Comparison of ENCODE assay signal across 22 cellular contexts in genomic region chr14:65772901-65773574, GRCh38.
DNase-seq lines count a peak whose midpoint lies in the region; ATAC-seq and TF ChIP-seq lines count a peak whose summit lies in the region.
"Had no signal": no experiment of that assay in that cellular context is flagged by ENCODE, and none has a peak within 500 bp of the region (broad histone marks: within the 10 kb centered on the region; RNA-seq: fewer than 3 reads in every experiment).

No MANE protein-coding gene starts in this region.

- no peaks in the 10 kb centered on the region for H3K36me3 Mint-ChIP-seq in HFFc6 (ENCODE audit: low read depth)
- H3K36me3 Mint-ChIP-seq: CD14-positive monocyte had no signal

- no peaks in the 10 kb centered on the region for H3K9me3 ChIP-seq in SJCRH30 (replicated peaks)

- H3K27ac Mint-ChIP-seq in HFFc6, result no peak overlapping the region
- H3K27ac Mint-ChIP-seq: activated CD4-positive, alpha-beta T cell treated with anti-CD3 and anti-CD28 coated beads for 36 hours; CD14-positive monocyte; nephron had no signal

- H3K9me3 Mint-ChIP-seq in HFFc6, result no peaks in the 10 kb centered on the region
- H3K9me3 Mint-ChIP-seq: nephron had no signal

- H3K4me1 ChIP-seq in SJCRH30, result no peaks in the 10 kb centered on the region

- no peaks in the 10 kb centered on the region for H3K27me3 ChIP-seq in SJCRH30

- H3K36me3 ChIP-seq in SJCRH30, result no peaks in the 10 kb centered on the region

- DNase-seq in MV-4-11 (lab: John Stamatoyannopoulos, UW) (peak; percentile 65), medulla oblongata (ENCODE audit: extremely low spot score) (peak; percentile 11), SJCRH30 (no peak), HFFc6 (no peak)
- DNase-seq in activated CD4-positive, CD25-positive, alpha-beta regulatory T cell (lab: John Stamatoyannopoulos, UW), result no peak
- DNase-seq: activated CD4-positive, alpha-beta T cell treated with anti-CD3 and anti-CD28 coated beads for 36 hours; activated CD8-positive, alpha-beta memory T cell treated with anti-CD3 and anti-CD28 coated beads, Interleukin-2, amount 50 U/mL, for 4 hours; activated gamma-delta T cell; foreskin fibroblast; hippocampal formation; mammary epithelial cell; MM.1S; NCI-H2029 treated with DMSO at 0.1 percent for 48 hours; NCI-H510A; SHP77 treated with DMSO at 0.1 percent for 48 hours; stimulated activated naive CD4-positive, alpha-beta T cell; trophoblast cell had no signal

- ATAC-seq in GM18858 (IDR thresholded peaks at IDR 0.05; ENCODE audit: unreplicated experiment), result no peak
- ATAC-seq: activated CD4-positive, alpha-beta T cell treated with anti-CD3 and anti-CD28 coated beads for 36 hours had no signal

- peak overlapping the region; percentile 85; the same call in 1 of the 2 replicates for H3K27ac ChIP-seq in C4-2B
- H3K27ac ChIP-seq in VCaP, result peak overlapping the region; percentile 69
- H3K27ac ChIP-seq in SJCRH30, result no peak overlapping the region

- H3K27me3 Mint-ChIP-seq in HFFc6 (ENCODE audit: insufficient read depth), result peaks cover 16% of the 10 kb centered on the region
- H3K27me3 Mint-ChIP-seq: activated CD4-positive, alpha-beta T cell treated with anti-CD3 and anti-CD28 coated beads for 36 hours had no signal

- TF ChIP-seq CTCF in C4-2B (conservative IDR thresholded peaks at IDR 0.05) (no peak), VCaP (conservative IDR thresholded peaks at IDR 0.05) (no peak), HFFc6 (IDR thresholded peaks at IDR 0.05) (no peak)

- no peaks in the 10 kb centered on the region for H3K4me1 Mint-ChIP-seq in HFFc6 (ENCODE audit: low read depth)
- H3K4me1 Mint-ChIP-seq: activated CD4-positive, alpha-beta T cell treated with anti-CD3 and anti-CD28 coated beads for 36 hours; nephron had no signal

- H3K4me3 ChIP-seq in SJCRH30, result no peak overlapping the region

- H3K4me3 Mint-ChIP-seq in HFFc6, result no peak overlapping the region
- H3K4me3 Mint-ChIP-seq: activated CD4-positive, alpha-beta T cell treated with anti-CD3 and anti-CD28 coated beads for 36 hours; CD14-positive monocyte; nephron had no signal

Comparison
In these comparisons a context has a peak if more than half of its experiments do, and no peak if none do; other contexts are left out.
1. DNase-seq: peak in MV-4-11 (single experiment) and medulla oblongata (single experiment); none in SJCRH30 (0 of 2), activated CD4-positive, CD25-positive, alpha-beta regulatory T cell (0 of 4) and HFFc6 (single experiment).